Comparison of ENCODE assay signal across 25 cellular contexts in the genomic region with DNA sequence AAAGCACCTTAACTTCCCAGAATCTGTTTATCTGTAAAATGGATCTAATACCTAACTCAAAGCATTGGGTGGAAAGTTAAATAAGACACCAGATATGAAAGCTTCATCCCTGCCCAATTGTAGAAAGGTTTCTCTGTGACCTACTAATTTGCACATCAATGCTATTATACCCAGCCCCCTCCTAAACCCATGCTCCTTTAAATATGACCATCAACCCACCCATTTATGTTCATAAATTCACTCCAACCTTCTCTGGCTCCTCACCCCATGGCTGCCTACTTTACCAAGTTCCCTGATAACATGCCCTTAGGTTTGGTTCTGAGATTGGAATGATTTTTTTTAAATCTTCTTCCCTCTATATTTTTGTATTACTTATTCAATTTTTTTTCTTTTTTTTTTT. TPM values are rescaled to one million over a fixed set of nuclear protein-coding genes. Genes with fewer than 3 reads are reported as not detected.
DNase-seq lines count a peak whose midpoint lies in the region; ATAC-seq, FAIRE-seq and TF ChIP-seq lines count a peak whose summit lies in the region.
"Had no signal": no experiment of that assay in that cellular context is flagged by ENCODE, and none has a peak within 500 bp of the region (broad histone marks: within the 10 kb centered on the region; RNA-seq: fewer than 3 reads in every experiment).

No MANE protein-coding gene starts in this region.

- TF ChIP-seq CTCF in NB4 (IDR thresholded peaks at IDR 0.05; ENCODE audit: low read depth, low read length) (no peak), astrocyte (IDR thresholded peaks at IDR 0.05; ENCODE audit: insufficient read depth, low read depth, low read length) (no peak)

- H3K4me1 ChIP-seq in astrocyte (ENCODE audit: insufficient read depth, low read length) = peaks cover 15% of the 10 kb centered on the region

- H3K9me3 ChIP-seq in astrocyte (ENCODE audit: insufficient read depth, low read depth, low read length) = no peaks in the 10 kb centered on the region
- H3K9me3 ChIP-seq: body of pancreas, mucosa of descending colon, pancreas, SJCRH30, testis had no signal

- peaks cover 3% of the 10 kb centered on the region for H3K36me3 Mint-ChIP-seq in activated naive CD4-positive, alpha-beta T cell treated with anti-CD3 and anti-CD28 coated beads, Interleukin-2, amount 50 U/mL, for 24 hours
- no peaks in the 10 kb centered on the region for H3K36me3 Mint-ChIP-seq in astrocyte (ENCODE audit: low read depth, unreplicated experiment)
- H3K36me3 Mint-ChIP-seq in stimulated activated effector memory CD8-positive, alpha-beta T cell treated with anti-CD3 and anti-CD28 coated beads, Interleukin-12 subunit alpha, Interleukin-12 subunit beta, amount 100 ng/mL, for 72 hours = peaks cover 49% of the 10 kb centered on the region

- no peak overlapping the region for H2AFZ ChIP-seq in astrocyte (ENCODE audit: low read depth, low read length)

- no peaks in the 10 kb centered on the region for H3K27me3 ChIP-seq in astrocyte (ENCODE audit: insufficient read depth, low read length)
- H3K27me3 ChIP-seq: body of pancreas, pancreas, SJCRH30, testis had no signal

- DNase-seq in activated naive CD4-positive, alpha-beta T cell treated with Interleukin-2 at 50 U/mL for 16 hours = no peak
- DNase-seq in NB4 (ENCODE audit: low read depth) (no peak), astrocyte (ENCODE audit: low read depth) (no peak), 8988T (no peak), substantia nigra (lab: John Stamatoyannopoulos, UW) (no peak), NCI-H524 treated with DMSO at 0.1 percent for 48 hours (lab: John Stamatoyannopoulos, UW) (no peak)
- no peak for DNase-seq in stimulated activated effector memory CD8-positive, alpha-beta T cell treated with anti-CD3 and anti-CD28 coated beads, Interleukin-12 subunit alpha, Interleukin-12 subunit beta, amount 100 ng/mL, for 72 hours (ENCODE audit: low spot score in 2 of 2)
- DNase-seq: activated CD4-positive, alpha-beta T cell treated with anti-CD3 and anti-CD28 coated beads for 48 hours; activated gamma-delta T cell; body of pancreas; GDM1; IMR-90; mucosa of descending colon; NCI-H2107; NCI-H526 treated with DMSO at 0.1 percent for 48 hours; pancreas; SJCRH30; stimulated activated CD4-positive, alpha-beta T cell treated with anti-CD3 and anti-CD28 coated beads, Interleukin-2, amount 100 ng/mL, for 48 hours; testis had no signal

- H3K79me2 ChIP-seq in astrocyte (ENCODE audit: insufficient read depth, low read length) = peaks cover 71% of the 10 kb centered on the region

- H3K4me2 ChIP-seq in astrocyte (ENCODE audit: low read length) = no peak overlapping the region

- peaks cover 11% of the 10 kb centered on the region for H3K36me3 ChIP-seq in astrocyte (ENCODE audit: insufficient read depth, low read length)

- H3K4me3 ChIP-seq in NB4 (ENCODE audit: low read depth, low read length) (peak overlapping the region; percentile 90), astrocyte (ENCODE audit: insufficient read depth, low read depth, low read length) (no peak overlapping the region)
- H3K4me3 ChIP-seq: body of pancreas, mucosa of descending colon, SJCRH30, testis had no signal

- ATAC-seq in stimulated activated effector memory CD8-positive, alpha-beta T cell treated with anti-CD3 and anti-CD28 coated beads, Interleukin-12 subunit alpha, Interleukin-12 subunit beta, amount 100 ng/mL, for 72 hours = no peak
- ATAC-seq: body of pancreas, left lobe of liver, mucosa of descending colon, pancreas had no signal

- no peak for FAIRE-seq in astrocyte (lab: Jason Lieb, UNC)
- FAIRE-seq: frontal cortex, GM12891, pancreas had no signal

- no peaks in the 10 kb centered on the region for H3K9me3 Mint-ChIP-seq in activated naive CD4-positive, alpha-beta T cell treated with anti-CD3 and anti-CD28 coated beads, Interleukin-2, amount 50 U/mL, for 24 hours
- H3K9me3 Mint-ChIP-seq in astrocyte (ENCODE audit: unreplicated experiment) = no peaks in the 10 kb centered on the region
- no peaks in the 10 kb centered on the region for H3K9me3 Mint-ChIP-seq in stimulated activated effector memory CD8-positive, alpha-beta T cell treated with anti-CD3 and anti-CD28 coated beads, Interleukin-12 subunit alpha, Interleukin-12 subunit beta, amount 100 ng/mL, for 72 hours
- H3K9me3 Mint-ChIP-seq: dendritic cell treated with granulocyte-macrophage colony-stimulating factor and Interleukin-4, amounts not matched to agents 40 ng/mL and 50 ng/mL, for 4 days had no signal

- no peak overlapping the region for H3K27ac Mint-ChIP-seq in activated naive CD4-positive, alpha-beta T cell treated with anti-CD3 and anti-CD28 coated beads, Interleukin-2, amount 50 U/mL, for 24 hours
- H3K27ac Mint-ChIP-seq in astrocyte (ENCODE audit: unreplicated experiment) = no peak overlapping the region
- H3K27ac Mint-ChIP-seq in stimulated activated effector memory CD8-positive, alpha-beta T cell treated with anti-CD3 and anti-CD28 coated beads, Interleukin-12 subunit alpha, Interleukin-12 subunit beta, amount 100 ng/mL, for 72 hours = peak overlapping the region; percentile 37

- H3K9ac ChIP-seq in astrocyte (ENCODE audit: low read length) = no peak overlapping the region

- H3K27ac ChIP-seq in astrocyte (ENCODE audit: low read depth, low read length) (no peak overlapping the region), substantia nigra (ENCODE audit: low read depth, low read length, poor library complexity, severe bottlenecking) (no peak overlapping the region)
- H3K27ac ChIP-seq: body of pancreas, epithelial cell of prostate, pancreas, SJCRH30, testis had no signal

- H3K4me1 Mint-ChIP-seq in activated naive CD4-positive, alpha-beta T cell treated with anti-CD3 and anti-CD28 coated beads, Interleukin-2, amount 50 U/mL, for 24 hours = peaks cover 54% of the 10 kb centered on the region
- H3K4me1 Mint-ChIP-seq in astrocyte (ENCODE audit: low read depth, unreplicated experiment) = peaks cover 24% of the 10 kb centered on the region
- H3K4me1 Mint-ChIP-seq in stimulated activated effector memory CD8-positive, alpha-beta T cell treated with anti-CD3 and anti-CD28 coated beads, Interleukin-12 subunit alpha, Interleukin-12 subunit beta, amount 100 ng/mL, for 72 hours = peaks cover 52% of the 10 kb centered on the region

- H4K20me1 ChIP-seq in astrocyte (ENCODE audit: insufficient read depth, low read length) = peaks cover 41% of the 10 kb centered on the region

- peak overlapping the region; percentile 70 for H3K4me3 Mint-ChIP-seq in activated naive CD4-positive, alpha-beta T cell treated with anti-CD3 and anti-CD28 coated beads, Interleukin-2, amount 50 U/mL, for 24 hours
- peak overlapping the region; percentile 54 for H3K4me3 Mint-ChIP-seq in astrocyte (ENCODE audit: unreplicated experiment)
- peak overlapping the region; percentile 93 for H3K4me3 Mint-ChIP-seq in stimulated activated effector memory CD8-positive, alpha-beta T cell treated with anti-CD3 and anti-CD28 coated beads, Interleukin-12 subunit alpha, Interleukin-12 subunit beta, amount 100 ng/mL, for 72 hours

- TF ChIP-seq POLR2A in NB4 (IDR thresholded peaks at IDR 0.05; ENCODE audit: extremely low read depth, insufficient read length) = no peak

- no peaks in the 10 kb centered on the region for H3K27me3 Mint-ChIP-seq in activated naive CD4-positive, alpha-beta T cell treated with anti-CD3 and anti-CD28 coated beads, Interleukin-2, amount 50 U/mL, for 24 hours
- H3K27me3 Mint-ChIP-seq in astrocyte (ENCODE audit: low read depth, unreplicated experiment) = no peaks in the 10 kb centered on the region
- H3K27me3 Mint-ChIP-seq: dendritic cell treated with granulocyte-macrophage colony-stimulating factor and Interleukin-4, amounts not matched to agents 40 ng/mL and 50 ng/mL, for 4 days had no signal

RNA-seq across cellular contexts. Expression of a gene that starts 1.9 kb away (rescaled TPM):
- 12.0 and 13.5 TPM in 2 replicates for total RNA-seq in astrocyte

RNA-seq across cellular contexts. Expression of a gene that starts 2.0 kb away (rescaled TPM):
- 4.4 and 5.5 TPM in 2 replicates for total RNA-seq in astrocyte

RNA-seq across cellular contexts. Expression of a gene that starts 40.1 kb away (rescaled TPM):
- 15.2 and 15.9 TPM in 2 replicates for total RNA-seq in astrocyte
